Comparison of ENCODE assay signal across 12 cellular contexts in genomic region chr1:53062731-53063591, GRCh38. TPM values are rescaled to one million over a fixed set of nuclear protein-coding genes. Genes with fewer than 3 reads are reported as not detected.
DNase-seq lines count a peak whose midpoint lies in the region; FAIRE-seq and TF ChIP-seq lines count a peak whose summit lies in the region.
"Had no signal": no experiment of that assay in that cellular context is flagged by ENCODE, and none has a peak within 500 bp of the region (broad histone marks: within the 10 kb centered on the region; RNA-seq: fewer than 3 reads in every experiment).

No MANE protein-coding gene starts in this region.

- H2BK20ac ChIP-seq in H1 (ENCODE audit: low read length) = no peak overlapping the region

- H3K36me3 ChIP-seq in H1 (ENCODE audit: control insufficient read depth in 2 of 4, insufficient read depth in 4 of 4, low read length in 3 of 4) (no peaks in the 10 kb centered on the region), mesodermal cell (ENCODE audit: control insufficient read depth, insufficient read depth, low read length) (no peaks in the 10 kb centered on the region), thymus (ENCODE audit: control insufficient read depth, insufficient read depth) (no peaks in the 10 kb centered on the region)

- no peak for TF ChIP-seq EP300 in H1 (IDR thresholded peaks at IDR 0.05; ENCODE audit: borderline replicate concordance in 1 of 2, low read depth in 2 of 2, low read length in 2 of 2)

- 21% methylated on average over 40 of the region's 58 CpGs; no CpG with 5 or more reads in 1 of the 2 experiments for WGBS in H1 (ENCODE audit: extremely low coverage in 1 of 2, insufficient coverage in 1 of 2, insufficient read length in 1 of 2, insufficient replicate concordance in 2 of 2, low coverage in 1 of 2, low lambda C conversion rate in 2 of 2, missing lambda C conversion rate in 1 of 2), 2 experiments
- WGBS in mesodermal cell (ENCODE audit: insufficient coverage in 2 of 2), 2 experiments = 14 to 15% methylated on average over 39 to 44 of the region's 58 CpGs
- WGBS in thymus = 13% methylated on average over 58 of the region's 58 CpGs

- no peaks in the 10 kb centered on the region for H4K20me1 ChIP-seq in H1 (replicated peaks in 1 of 2; ENCODE audit: control insufficient read depth in 1 of 2, insufficient read depth in 2 of 2, low read length in 2 of 2)

- peak overlapping the region; percentile 54; the same call in 1 of the 2 replicates for H2AFZ ChIP-seq in H1 (ENCODE audit: low read length)

- H4K8ac ChIP-seq in H1 (ENCODE audit: extremely low read depth, insufficient read depth, low read length) = peak overlapping the region; percentile 12; the same call in 1 of the 2 replicates

- H3K18ac ChIP-seq in H1 (ENCODE audit: extremely low read depth, low read length) = peak overlapping the region; percentile 24; the same call in 1 of the 2 replicates

- H2BK5ac ChIP-seq in H1 (ENCODE audit: low read depth, low read length) = no peak overlapping the region

- TF ChIP-seq POLR2A in H1 (IDR thresholded peaks at IDR 0.05; ENCODE audit: control extremely low read depth in 1 of 2, low read depth in 2 of 2, low read length in 2 of 2) = no peak

- no peaks in the 10 kb centered on the region for H3K36me3 Mint-ChIP-seq in activated CD4-positive, alpha-beta T cell treated with anti-CD3 and anti-CD28 coated beads, Interleukin-2, amount 10 ng/mL, durations not matched to agents 24 days and 14 days (ENCODE audit: low read depth)
- H3K36me3 Mint-ChIP-seq: stimulated activated naive B cell treated with anti-CD40 and anti-IgM and Interleukin-4, amounts not matched to agents 10 μg/mL and 1 μg/mL and 100 μg/mL, for 72 hours had no signal

- H3K9ac ChIP-seq in H1 (replicated peaks in 1 of 4; ENCODE audit: extremely low read depth in 1 of 4, low read depth in 3 of 4, low read length in 3 of 4) = no peak overlapping the region

- no peak overlapping the region for H2BK120ac ChIP-seq in H1 (replicated peaks; ENCODE audit: low read depth, low read length)

- H3K4me2 ChIP-seq in H1 (ENCODE audit: insufficient read depth in 1 of 2, low read depth in 2 of 2, low read length in 2 of 2) = peak overlapping the region; percentile 78 to 95

- H3K79me1 ChIP-seq in H1 (ENCODE audit: low read depth, low read length) = no peaks in the 10 kb centered on the region

- no peak overlapping the region for H3K23ac ChIP-seq in H1 (ENCODE audit: insufficient read length)

- TF ChIP-seq CTCF in H1 (IDR thresholded peaks at IDR 0.05; ENCODE audit: control extremely low read depth in 1 of 3, insufficient read depth in 1 of 3, low read depth in 1 of 3, low read length in 3 of 3) = no peak

- H2AK5ac ChIP-seq in H1 (ENCODE audit: low read depth, low read length) = no peak overlapping the region

- H2BK15ac ChIP-seq in H1 (ENCODE audit: low read length) = no peak overlapping the region; the same call in 1 of the 2 replicates

- peaks cover 11% of the 10 kb centered on the region; the same call in 1 of the 2 replicates for H3K23me2 ChIP-seq in H1 (ENCODE audit: low read depth, low read length)

- CTCF ChIA-PET in H1 (lab: Charles Lee; ENCODE audit: partially characterized antibody) = interaction anchor here (0.8 to 2.6 kb wide), 2 partner anchors 19 to 25 kb away, joined by 3 to 9 read pairs; no protein-coding TSS in a partner anchor

- H3K27ac ChIP-seq in H1 (ENCODE audit: low read depth, low read length) (no peak overlapping the region), mesodermal cell (ENCODE audit: low read depth, low read length, severe bottlenecking) (no peak overlapping the region), thymus (ENCODE audit: low read depth) (no peak overlapping the region)

- no peaks in the 10 kb centered on the region for H3K79me2 ChIP-seq in H1 (ENCODE audit: control insufficient read depth in 1 of 2, insufficient read depth in 2 of 2, low read length in 2 of 2)

- intact Hi-C loops in activated CD4-positive, alpha-beta T cell treated with anti-CD3 and anti-CD28 coated beads, Interleukin-2, amount 10 ng/mL, durations not matched to agents 24 days and 14 days (cut with micrococcal nuclease) = no loop called here

- H3K27ac Mint-ChIP-seq in activated CD4-positive, alpha-beta T cell treated with anti-CD3 and anti-CD28 coated beads, Interleukin-2, amount 10 ng/mL, durations not matched to agents 24 days and 14 days = no peak overlapping the region
- H3K27ac Mint-ChIP-seq: stimulated activated naive B cell treated with anti-CD40 and anti-IgM and Interleukin-4, amounts not matched to agents 10 μg/mL and 1 μg/mL and 100 μg/mL, for 72 hours had no signal

- peaks cover 1% of the 10 kb centered on the region for H3K4me1 Mint-ChIP-seq in activated CD4-positive, alpha-beta T cell treated with anti-CD3 and anti-CD28 coated beads, Interleukin-2, amount 10 ng/mL, durations not matched to agents 24 days and 14 days

- no peak for TF ChIP-seq RAD21 in H1 (IDR thresholded peaks at IDR 0.05 in 1 of 2, conservative IDR thresholded peaks at IDR 0.05 in 1 of 2; ENCODE audit: low read depth in 2 of 2, low read length in 2 of 2)

- H3K4ac ChIP-seq in H1 (replicated peaks; ENCODE audit: insufficient read length, low read depth, low read length) = no peak overlapping the region

- H3K4me3 ChIP-seq in H1 (ENCODE audit: extremely low read depth in 1 of 4, insufficient read depth in 2 of 4, low read depth in 3 of 4, low read length in 4 of 4) (peak overlapping the region; percentile 29 to 69 (median 56)), mesodermal cell (ENCODE audit: extremely low read depth, insufficient read depth, low read length, poor library complexity, severe bottlenecking) (peak overlapping the region; percentile 41), thymus (ENCODE audit: low read length) (peak overlapping the region; percentile 47)

- no peak overlapping the region for H3K14ac ChIP-seq in H1 (ENCODE audit: insufficient read length)

- peaks cover 56% of the 10 kb centered on the region for H3K27me3 Mint-ChIP-seq in activated CD4-positive, alpha-beta T cell treated with anti-CD3 and anti-CD28 coated beads, Interleukin-2, amount 10 ng/mL, durations not matched to agents 24 days and 14 days

- POLR2A ChIA-PET in H1 (lab: Charles Lee; ENCODE audit: partially characterized antibody) = no interaction called here

- H4K91ac ChIP-seq in H1 (replicated peaks; ENCODE audit: insufficient read length, low read length) = no peak overlapping the region

- no peak overlapping the region for H3K56ac ChIP-seq in H1 (replicated peaks; ENCODE audit: insufficient read length, low read depth, low read length)

- H3K27me3 ChIP-seq in H1 (replicated peaks in 1 of 4; ENCODE audit: control insufficient read depth in 3 of 4, extremely low read depth in 1 of 4, insufficient read depth in 3 of 4, low read length in 3 of 4) (peaks cover 30 to 56% (median 50%) of the 10 kb centered on the region in 4 experiments), thymus (ENCODE audit: control insufficient read depth, insufficient read depth) (peaks cover 16% of the 10 kb centered on the region)

- DNase-seq in activated CD4-positive, alpha-beta T cell treated with anti-CD3 and anti-CD28 coated beads, Interleukin-2, amount 10 ng/mL, durations not matched to agents 24 days and 14 days = no peak
- no peak for DNase-seq in activated CD4-positive, alpha-beta T cell treated with anti-CD3 and anti-CD28 coated beads, Interleukin-2, amount 50 U/mL, for 48 hours
- DNase-seq in H1 (ENCODE audit: low read depth in 1 of 2, low spot score in 2 of 2) (peak in 1 of 2 experiments; percentile 74), NCI-H1417 treated with DMSO at 0.1 percent for 48 hours (lab: John Stamatoyannopoulos, UW) (no peak), activated gamma-delta T cell treated with Interleukin-2 at 50 U/mL for 16 hours (no peak), NCI-H524 treated with DMSO at 0.1 percent for 48 hours (lab: John Stamatoyannopoulos, UW) (no peak)
- DNase-seq: C1 segment of cervical spinal cord; stimulated activated naive B cell treated with anti-CD40 and anti-IgM and Interleukin-4, amounts not matched to agents 10 μg/mL and 1 μg/mL and 100 μg/mL, for 72 hours had no signal

- no peak overlapping the region; the same call in 1 of the 2 replicates for H2BK12ac ChIP-seq in H1 (ENCODE audit: low read depth, low read length)

- no peak for FAIRE-seq in H1 (lab: Jason Lieb, UNC)
- FAIRE-seq: keratinocyte had no signal

- H3K4me1 ChIP-seq in H1 (replicated peaks in 1 of 4; ENCODE audit: control insufficient read depth in 3 of 4, insufficient read depth in 4 of 4, low read length in 3 of 4) (peaks cover 0 to 9% (median 3%) of the 10 kb centered on the region in 4 experiments; a peak in 5 of 7 replicates), mesodermal cell (ENCODE audit: control insufficient read depth, insufficient read depth, low read length, poor library complexity, severe bottlenecking) (peaks cover 5% of the 10 kb centered on the region), thymus (ENCODE audit: control insufficient read depth, insufficient read depth, low read length) (peaks cover 3% of the 10 kb centered on the region)

- no peaks in the 10 kb centered on the region for H3K9me3 ChIP-seq in H1 (ENCODE audit: insufficient read depth in 2 of 2, low read depth in 1 of 2, low read length in 1 of 2)
- H3K9me3 ChIP-seq in mesodermal cell (ENCODE audit: control insufficient read depth, low read length) = no peaks in the 10 kb centered on the region
- no peaks in the 10 kb centered on the region for H3K9me3 ChIP-seq in thymus (ENCODE audit: control insufficient read depth)

- no peak overlapping the region for H4K5ac ChIP-seq in H1 (ENCODE audit: insufficient read length, low read depth, low read length)

- H3K4me3 Mint-ChIP-seq in activated CD4-positive, alpha-beta T cell treated with anti-CD3 and anti-CD28 coated beads, Interleukin-2, amount 10 ng/mL, durations not matched to agents 24 days and 14 days = peak overlapping the region; percentile 56

- H3K9me3 Mint-ChIP-seq in activated CD4-positive, alpha-beta T cell treated with anti-CD3 and anti-CD28 coated beads, Interleukin-2, amount 10 ng/mL, durations not matched to agents 24 days and 14 days = no peaks in the 10 kb centered on the region
- H3K9me3 Mint-ChIP-seq: stimulated activated naive B cell treated with anti-CD40 and anti-IgM and Interleukin-4, amounts not matched to agents 10 μg/mL and 1 μg/mL and 100 μg/mL, for 72 hours had no signal

RNA-seq across cellular contexts. Expression of gene PODN, which starts 0.9 kb away (rescaled TPM):
- total RNA-seq in activated CD4-positive, alpha-beta T cell treated with anti-CD3 and anti-CD28 coated beads, Interleukin-2, amount 10 ng/mL, durations not matched to agents 24 days and 14 days = not detected in 2 replicates
- total RNA-seq in H1 (2021; fragmentation: NEBNext Ultra II Directional; extraction: Animal tissue kit (Norgen Biotek cat#: 25700)) = 0.11 and 0.17 TPM in 2 replicates
- polyA plus RNA-seq in H1 (2011; rRNA removed) = 0.17 and 0.63 TPM in 2 replicates
- polyA plus RNA-seq in H1 (2011; cell fraction: cytosol; rRNA removed) = 0.50 TPM
- 0.91 TPM for polyA plus RNA-seq in H1 (2011; cell fraction: nucleus; rRNA removed)
- 0.17 to 0.42 TPM (median 0.31 TPM) in 4 replicates for polyA plus RNA-seq in H1 (2012, experiment 1 of 2)
- 0.22 TPM for polyA plus RNA-seq in H1 (2012, experiment 2 of 2)
- polyA plus RNA-seq in H1 (2013, experiment 1 of 2) = 0.14 TPM
- 0.22 TPM for polyA plus RNA-seq in H1 (2013, experiment 2 of 2)
- 0.28 and 0.39 TPM in 2 replicates for polyA minus RNA-seq in H1 (2011; rRNA and poly(A)+ RNA removed)
- 1.8 TPM for polyA minus RNA-seq in H1 (2011; cell fraction: cytosol; rRNA and poly(A)+ RNA removed)
- 0.30 TPM for polyA minus RNA-seq in H1 (2011; cell fraction: nucleus; rRNA and poly(A)+ RNA removed)
- 0.70 TPM for polyA plus RNA-seq in mesodermal cell (2013, experiment 1 of 2)
- polyA plus RNA-seq in mesodermal cell (2013, experiment 2 of 2) = 0.76 TPM
- polyA plus RNA-seq in thymus = 4.8 TPM
- total RNA-seq: M059J had no signal
- polyA plus RNA-seq: keratinocyte had no signal
